Comparison of ENCODE assay signal across 10 cellular contexts in genomic region chr6:79984261-79984660, GRCh38. TPM values are rescaled to one million over a fixed set of nuclear protein-coding genes. Genes with fewer than 3 reads are reported as not detected.
DNase-seq lines count a peak whose midpoint lies in the region; ATAC-seq and TF ChIP-seq lines count a peak whose summit lies in the region.
"Had no signal": no experiment of that assay in that cellular context is flagged by ENCODE, and none has a peak within 500 bp of the region (broad histone marks: within the 10 kb centered on the region; RNA-seq: fewer than 3 reads in every experiment).

No MANE protein-coding gene starts in this region.

- no peak overlapping the region for H3K27ac ChIP-seq in right atrium auricular region

- no peak overlapping the region for H3K4me3 ChIP-seq in right atrium auricular region

- intact Hi-C loops in head of caudate nucleus (cut with DNase I), result no loop called here

- no peaks in the 10 kb centered on the region for H3K9me3 ChIP-seq in right atrium auricular region

- TF ChIP-seq CTCF in right atrium auricular region (IDR thresholded peaks at IDR 0.05), result no peak

- H3K27me3 ChIP-seq in right atrium auricular region, result no peaks in the 10 kb centered on the region

- H3K36me3 ChIP-seq in right atrium auricular region, result no peaks in the 10 kb centered on the region

- DNase-seq in ELF-1 (ENCODE audit: low read depth, low spot score) (peak; percentile 5), OCI-M1 (lab: John Stamatoyannopoulos, UW) (peak; percentile 71), glomerular visceral epithelial cell (ENCODE audit: extremely low spot score) (peak; percentile 84), NCI-H1694 treated with DMSO at 0.1 percent for 48 hours (lab: John Stamatoyannopoulos, UW) (no peak), medulla oblongata (ENCODE audit: extremely low spot score) (no peak), head of caudate nucleus (no peak), right atrium auricular region (ENCODE audit: low spot score) (no peak)
- DNase-seq: NCI-H2081 treated with DMSO at 0.1 percent for 48 hours; stimulated activated naive B cell treated with anti-CD40 and anti-IgM and Interleukin-4, amounts not matched to agents 10 μg/mL and 1 μg/mL and 100 μg/mL, for 72 hours had no signal

- ATAC-seq in GM21825 (IDR thresholded peaks at IDR 0.05; ENCODE audit: unreplicated experiment), result peak; percentile 62

- no peaks in the 10 kb centered on the region for H3K4me1 ChIP-seq in right atrium auricular region

RNA-seq across cellular contexts. Expression of gene TTK, which starts 20.2 kb away (rescaled TPM):
- total RNA-seq in right atrium auricular region, result under 1 TPM; 0.08 to 0.52 TPM

RNA-seq across cellular contexts. Expression of gene ELOVL4, which starts 36.9 kb away (rescaled TPM):
- total RNA-seq in right atrium auricular region, result 1 to 10 TPM in 1 of 2 donors, under 1 TPM in 1; 0.44 to 1.4 TPM

Comparison
In these comparisons a context has a peak if more than half of its experiments do, and no peak if none do; other contexts are left out.
1. DNase-seq: peak in ELF-1 (single experiment), OCI-M1 (single experiment) and glomerular visceral epithelial cell (single experiment); none in NCI-H1694 treated with DMSO at 0.1 percent for 48 hours (single experiment), medulla oblongata (single experiment), head of caudate nucleus (0 of 42) and right atrium auricular region (single experiment).